ENCODE assay signal across 23 cellular contexts in genomic region chr21:32360401-32360981, GRCh38. TPM values are rescaled to one million over a fixed set of nuclear protein-coding genes. Genes with fewer than 3 reads are reported as not detected.
A peak's percentile ranks its signal among the peaks of the same experiment; 100 is the strongest.
DNase-seq lines count a peak whose midpoint lies in the region; ATAC-seq and TF ChIP-seq lines count a peak whose summit lies in the region.
"Had no signal": no experiment of that assay in that cellular context is flagged by ENCODE, and none has a peak within 500 bp of the region (broad histone marks: within the 10 kb centered on the region; RNA-seq: fewer than 3 reads in every experiment).

No MANE protein-coding gene starts in this region.

- H3K27me3 Mint-ChIP-seq in T-helper 17 cell: no peaks in the 10 kb centered on the region
- H3K27me3 Mint-ChIP-seq: activated CD4-positive, alpha-beta T cell treated with anti-CD3 and anti-CD28 coated beads for 36 hours; naive B cell; stimulated activated naive CD8-positive, alpha-beta T cell treated with anti-CD3 and anti-CD28 coated beads, Interleukin-15, Interleukin-2, amounts not matched to agents 100 ng/mL and 50 ng/mL, for 24 hours had no signal

- ATAC-seq in T-helper 17 cell (no peak), GM21825 (IDR thresholded peaks at IDR 0.05; ENCODE audit: unreplicated experiment) (no peak)
- ATAC-seq: activated CD4-positive, alpha-beta T cell treated with anti-CD3 and anti-CD28 coated beads for 36 hours had no signal

- H3K27me3 ChIP-seq in esophagus squamous epithelium: no peaks in the 10 kb centered on the region
- H3K27me3 ChIP-seq: pancreas, upper lobe of left lung had no signal

- H3K36me3 Mint-ChIP-seq in T-helper 17 cell (ENCODE audit: low read depth): peaks cover 9% of the 10 kb centered on the region

- H3K4me3 Mint-ChIP-seq in T-helper 17 cell: no peak overlapping the region
- H3K4me3 Mint-ChIP-seq: activated CD4-positive, alpha-beta T cell treated with anti-CD3 and anti-CD28 coated beads for 36 hours; naive B cell; stimulated activated naive CD8-positive, alpha-beta T cell treated with anti-CD3 and anti-CD28 coated beads, Interleukin-15, Interleukin-2, amounts not matched to agents 100 ng/mL and 50 ng/mL, for 24 hours had no signal

- intact Hi-C loops in esophagus squamous epithelium (cut with DNase I): no loop called here

- H3K9me3 ChIP-seq in T-helper 17 cell (ENCODE audit: control insufficient read depth, low read length, poor library complexity, severe bottlenecking) (no peaks in the 10 kb centered on the region), esophagus squamous epithelium (no peaks in the 10 kb centered on the region)
- H3K9me3 ChIP-seq: A549, pancreas, SK-N-SH, upper lobe of left lung had no signal

- DNase-seq in NCI-H748 (lab: John Stamatoyannopoulos, UW; ENCODE audit: unreplicated experiment) (peak; percentile 4), NCI-H748 treated with DMSO at 0.1 percent for 48 hours (lab: John Stamatoyannopoulos, UW) (no peak), NCI-H1417 (lab: John Stamatoyannopoulos, UW) (peak in 2 of 3 experiments; percentile 13 to 66), T-helper 17 cell (no peak), esophagus squamous epithelium (lab: John Stamatoyannopoulos, UW) (no peak), GOT3 (lab: John Stamatoyannopoulos, UW) (no peak), OCI-M1 (lab: John Stamatoyannopoulos, UW) (no peak)
- DNase-seq: activated CD4-positive, alpha-beta T cell treated with anti-CD3 and anti-CD28 coated beads for 36 hours; activated T-cell treated with anti-CD3 and anti-CD28 coated beads, Interleukin-2, amount 50 U/mL, for 48 hours; C1 segment of cervical spinal cord; DMS 273 treated with DMSO at 0.1 percent for 48 hours; naive B cell; NCI-H187; pancreas; PC-9; SK-N-SH; stimulated activated CD4-positive, alpha-beta T cell treated with anti-CD3 and anti-CD28 coated beads, Interleukin-1b, Interleukin-23, amount 100 ng/mL, for 48 hours; T1000; upper lobe of left lung had no signal

- H3K27ac Mint-ChIP-seq in T-helper 17 cell: peak overlapping the region; percentile 14
- H3K27ac Mint-ChIP-seq: activated CD4-positive, alpha-beta T cell treated with anti-CD3 and anti-CD28 coated beads for 36 hours; naive B cell; stimulated activated naive CD8-positive, alpha-beta T cell treated with anti-CD3 and anti-CD28 coated beads, Interleukin-15, Interleukin-2, amounts not matched to agents 100 ng/mL and 50 ng/mL, for 24 hours had no signal

- no peak for TF ChIP-seq POLR2A in esophagus squamous epithelium (IDR thresholded peaks at IDR 0.05)

- peaks cover 5% of the 10 kb centered on the region for H3K4me1 Mint-ChIP-seq in T-helper 17 cell

- 48 to 72% methylated on average over 4 to 6 of the region's 6 CpGs for WGBS in esophagus squamous epithelium, 2 donors

- H3K4me1 ChIP-seq in esophagus squamous epithelium: peaks cover 4 to 56% (median 28%) of the 10 kb centered on the region in 3 donors
- H3K4me1 ChIP-seq: A549, pancreas, upper lobe of left lung had no signal

- peaks cover 29 to 91% (median 45%) of the 10 kb centered on the region in 3 donors for H3K36me3 ChIP-seq in esophagus squamous epithelium

- no peak for TF ChIP-seq CTCF in esophagus squamous epithelium (IDR thresholded peaks at IDR 0.05)

- H3K4me3 ChIP-seq in esophagus squamous epithelium: no peak overlapping the region
- H3K4me3 ChIP-seq: A549, lung, pancreas, PC-9, upper lobe of left lung had no signal

- H3K27ac ChIP-seq in esophagus squamous epithelium: peak overlapping the region; percentile 53 to 65 (median 56)
- H3K27ac ChIP-seq: A549, pancreas, PC-9, upper lobe of left lung had no signal

RNA-seq across cellular contexts. Expression of gene URB1, which starts 32.3 kb away (rescaled TPM):
- total RNA-seq in T-helper 17 cell: 10 to 100 TPM; 11.2 to 11.8 TPM
- 10 to 100 TPM; 11.1 to 24.8 (median 17.9) TPM for total RNA-seq in esophagus squamous epithelium

RNA-seq across cellular contexts. Expression of gene EVA1C, which starts 52.0 kb away (rescaled TPM):
- total RNA-seq in T-helper 17 cell: 10 to 100 TPM; 17.9 to 21.9 TPM
- 10 to 100 TPM; 12.7 to 39.9 (median 24.4) TPM for total RNA-seq in esophagus squamous epithelium

Comparison
In these comparisons a context has a peak if more than half of its experiments do, and no peak if none do; other contexts are left out.
1. DNase-seq: peak in NCI-H748 (single experiment) and NCI-H1417 (2 of 3); none in NCI-H748 treated with DMSO at 0.1 percent for 48 hours (single experiment), T-helper 17 cell (0 of 3), esophagus squamous epithelium (single experiment), GOT3 (single experiment) and OCI-M1 (single experiment).